1 cellular context compared by ENCODE assay signal in genomic region chr20:62382306-62383198, GRCh38.
TF ChIP-seq lines count a peak whose summit lies in the region.

No MANE protein-coding gene starts in this region.

TF ChIP-seq in HEK293, 187 proteins besides CTCF, POLR2A, EP300 and RAD21 (continued from another document):
- TF ChIP-seq ZNF280D (tag by site-specific recombination; IDR thresholded peaks at IDR 0.05) (no peak), YY2 (tag by site-specific recombination; IDR thresholded peaks at IDR 0.05) (no peak), ZNF548 (tag by site-specific recombination; IDR thresholded peaks at IDR 0.05) (no peak), ZNF610 (tag by site-specific recombination; IDR thresholded peaks at IDR 0.05; ENCODE audit: borderline replicate concordance) (0 out of 2 replicates have a peak, but pooled peaks have one; percentile 32), ZNF707 (tag by site-specific recombination; IDR thresholded peaks at IDR 0.05) (no peak), ZNF600 (tag by site-specific recombination; IDR thresholded peaks at IDR 0.05) (0 out of 2 replicates have a peak, but pooled peaks have one; percentile 15), ZEB2 (tag by site-specific recombination; IDR thresholded peaks at IDR 0.05) (peak; percentile 75), INSM2 (tag by site-specific recombination; IDR thresholded peaks at IDR 0.05) (no peak), HOXC10 (CRISPR knock-in tag; IDR thresholded peaks at IDR 0.05) (no peak)
